Comparison of ENCODE assay signal across 16 cellular contexts in genomic region chr12:110606253-110606611, GRCh38. TPM values are rescaled to one million over a fixed set of nuclear protein-coding genes. Genes with fewer than 3 reads are reported as not detected.
DNase-seq lines count a peak whose midpoint lies in the region; ATAC-seq and TF ChIP-seq lines count a peak whose summit lies in the region.
"Had no signal": no experiment of that assay in that cellular context is flagged by ENCODE, and none has a peak within 500 bp of the region (broad histone marks: within the 10 kb centered on the region; RNA-seq: fewer than 3 reads in every experiment).

No MANE protein-coding gene starts in this region.

- H3K4me1 ChIP-seq in BLaER1 (peaks cover 28% of the 10 kb centered on the region), lower lobe of right lung (no peaks in the 10 kb centered on the region), smooth muscle cell (ENCODE audit: low read depth) (no peaks in the 10 kb centered on the region)
- H3K4me1 ChIP-seq: breast epithelium had no signal

- no peaks in the 10 kb centered on the region for H3K27me3 Mint-ChIP-seq in activated CD4-positive, alpha-beta memory T cell treated with anti-CD3 and anti-CD28 coated beads, Interleukin-2, amount 10 ng/mL, durations not matched to agents 7 days and 5 days

- peaks cover 14% of the 10 kb centered on the region for H3K4me1 Mint-ChIP-seq in activated CD4-positive, alpha-beta memory T cell treated with anti-CD3 and anti-CD28 coated beads, Interleukin-2, amount 10 ng/mL, durations not matched to agents 7 days and 5 days

- intact Hi-C loops in lower lobe of right lung (cut with DNase I): no loop called here

- no peaks in the 10 kb centered on the region for H3K9me3 ChIP-seq in BLaER1
- no peaks in the 10 kb centered on the region for H3K9me3 ChIP-seq in lower lobe of right lung
- no peaks in the 10 kb centered on the region for H3K9me3 ChIP-seq in smooth muscle cell (replicated peaks; ENCODE audit: low read depth)
- H3K9me3 ChIP-seq: breast epithelium had no signal

- no peaks in the 10 kb centered on the region for H3K79me2 ChIP-seq in smooth muscle cell (ENCODE audit: low read depth)

- no peaks in the 10 kb centered on the region for H4K20me1 ChIP-seq in BLaER1
- H4K20me1 ChIP-seq in smooth muscle cell (ENCODE audit: low read depth): no peaks in the 10 kb centered on the region

- H3K4me3 ChIP-seq in BLaER1 (peak overlapping the region; percentile 59), GM12864 (ENCODE audit: low read depth, low read length) (peak overlapping the region; percentile 42), lower lobe of right lung (peak overlapping the region; percentile 22), smooth muscle cell (no peak overlapping the region)

- no peaks in the 10 kb centered on the region for H3K9me3 Mint-ChIP-seq in activated CD4-positive, alpha-beta memory T cell treated with anti-CD3 and anti-CD28 coated beads, Interleukin-2, amount 10 ng/mL, durations not matched to agents 7 days and 5 days

- no peaks in the 10 kb centered on the region for H3K36me3 ChIP-seq in BLaER1
- no peaks in the 10 kb centered on the region for H3K36me3 ChIP-seq in lower lobe of right lung
- H3K36me3 ChIP-seq in smooth muscle cell (ENCODE audit: low read depth): no peaks in the 10 kb centered on the region
- H3K36me3 ChIP-seq: breast epithelium had no signal

- H3K36me3 Mint-ChIP-seq in activated CD4-positive, alpha-beta memory T cell treated with anti-CD3 and anti-CD28 coated beads, Interleukin-2, amount 10 ng/mL, durations not matched to agents 7 days and 5 days (ENCODE audit: low read depth): no peaks in the 10 kb centered on the region

- H3K4me2 ChIP-seq in BLaER1: peak overlapping the region; percentile 73
- no peak overlapping the region for H3K4me2 ChIP-seq in smooth muscle cell

- H3K27me3 ChIP-seq in BLaER1 (no peaks in the 10 kb centered on the region), lower lobe of right lung (ENCODE audit: low read depth) (no peaks in the 10 kb centered on the region), smooth muscle cell (ENCODE audit: low read depth) (no peaks in the 10 kb centered on the region)
- H3K27me3 ChIP-seq: breast epithelium had no signal

- ATAC-seq in lower lobe of right lung: no peak
- ATAC-seq: Panc1 had no signal

- CTCF ChIA-PET in activated CD4-positive, alpha-beta memory T cell treated with anti-CD3 and anti-CD28 coated beads, Interleukin-2, amount 10 ng/mL, durations not matched to agents 7 days and 5 days (lab: Charles Lee): interaction anchor here (0.6 to 2.6 kb wide), 13 partner anchors 8 to 156 kb away, joined by 3 to 14 read pairs (median 5); partner anchors contain the start of genes ARPC3, FAM216A, GPN3 and TCTN1

- H3K27ac ChIP-seq in BLaER1 (peak overlapping the region; percentile 84), lower lobe of right lung (peak overlapping the region; percentile 73), smooth muscle cell (ENCODE audit: low read depth) (no peak overlapping the region)
- H3K27ac ChIP-seq: breast epithelium had no signal

- H3F3A ChIP-seq in smooth muscle cell (ENCODE audit: low read depth): no peaks in the 10 kb centered on the region

- H3K27ac Mint-ChIP-seq in activated CD4-positive, alpha-beta memory T cell treated with anti-CD3 and anti-CD28 coated beads, Interleukin-2, amount 10 ng/mL, durations not matched to agents 7 days and 5 days: peak overlapping the region; percentile 67

- in situ Hi-C loops in GM13976 (cut with MboI; ENCODE audit: low sequenced_read_pairs, unreplicated experiment): loop anchor here (10.0 kb wide), 1 partner anchor 279 kb away; no protein-coding TSS in a partner anchor

- WGBS in smooth muscle cell (ENCODE audit: low lambda C conversion rate): 92% methylated on average over 8 of the region's 8 CpGs

- POLR2A ChIA-PET in activated CD4-positive, alpha-beta memory T cell treated with anti-CD3 and anti-CD28 coated beads, Interleukin-2, amount 10 ng/mL, durations not matched to agents 7 days and 5 days (lab: Charles Lee): interaction anchor here (1.0 to 1.4 kb wide), 5 partner anchors 7 to 138 kb away, joined by 4 to 6 read pairs (median 5); partner anchors contain the start of genes FAM216A, GPN3 and TCTN1

- no peak for TF ChIP-seq CTCF in GM12864 (IDR thresholded peaks at IDR 0.05; ENCODE audit: low read depth, low read length, missing control alignments)
- TF ChIP-seq CTCF in lower lobe of right lung (IDR thresholded peaks at IDR 0.05): no peak
- no peak for TF ChIP-seq CTCF in smooth muscle cell (IDR thresholded peaks at IDR 0.05; ENCODE audit: borderline replicate concordance, insufficient read depth, poor library complexity, severe bottlenecking)
- TF ChIP-seq CTCF in GM13976 (IDR thresholded peaks at IDR 0.05; ENCODE audit: borderline replicate concordance, control extremely low read depth, extremely low read depth, insufficient read depth, missing control alignments): no peak

- DNase-seq in GM12864 (ENCODE audit: low read depth) (no peak), lower lobe of right lung (no peak), foreskin melanocyte (no peak), DMS114 treated with DMSO at 0.1 percent for 48 hours (lab: John Stamatoyannopoulos, UW; ENCODE audit: unreplicated experiment) (no peak), smooth muscle cell (lab: John Stamatoyannopoulos, UW; ENCODE audit: unreplicated experiment) (no peak), GM13976 (ENCODE audit: low spot score) (no peak)
- no peak for DNase-seq in activated CD4-positive, alpha-beta memory T cell treated with anti-CD3 and anti-CD28 coated beads, Interleukin-2, amount 10 ng/mL, durations not matched to agents 7 days and 5 days
- DNase-seq: activated CD8-positive, alpha-beta memory T cell treated with anti-CD3 and anti-CD28 coated beads, Interleukin-2, amount 50 U/mL, for 4 hours; NCI-H1092; NCI-H446 treated with DMSO at 0.1 percent for 48 hours; posterior cingulate gyrus; stimulated activated CD4-positive, alpha-beta T cell treated with anti-CD3 and anti-CD28 coated beads, Interleukin-2, amount 100 ng/mL, for 24 hours; stimulated activated naive CD4-positive, alpha-beta T cell treated with Interleukin-2 at 50 U/mL for 16 hours had no signal

- no peak overlapping the region for H2AFZ ChIP-seq in smooth muscle cell (ENCODE audit: low read depth)

- peak overlapping the region; percentile 76 for H3K9ac ChIP-seq in BLaER1
- no peak overlapping the region for H3K9ac ChIP-seq in smooth muscle cell (ENCODE audit: low read depth)

- H3K4me3 Mint-ChIP-seq in activated CD4-positive, alpha-beta memory T cell treated with anti-CD3 and anti-CD28 coated beads, Interleukin-2, amount 10 ng/mL, durations not matched to agents 7 days and 5 days: peak overlapping the region; percentile 77

RNA-seq across cellular contexts. Expression of gene TCTN1, which starts 7.7 kb away (rescaled TPM):
- 1 to 10 TPM; 2.6 to 3.4 TPM for total RNA-seq in activated CD4-positive, alpha-beta memory T cell treated with anti-CD3 and anti-CD28 coated beads, Interleukin-2, amount 10 ng/mL, durations not matched to agents 7 days and 5 days
- total RNA-seq in lower lobe of right lung (40.1 TPM), smooth muscle cell (26.4 and 28.4 TPM in 2 replicates)
- 22.5 and 26.2 TPM in 2 replicates for polyA plus RNA-seq in smooth muscle cell

RNA-seq across cellular contexts. Expression of gene PPTC7, which starts 23.1 kb away (rescaled TPM):
- 10 to 100 TPM; 31.5 to 31.8 TPM for total RNA-seq in activated CD4-positive, alpha-beta memory T cell treated with anti-CD3 and anti-CD28 coated beads, Interleukin-2, amount 10 ng/mL, durations not matched to agents 7 days and 5 days
- total RNA-seq in lower lobe of right lung: 23.6 TPM
- total RNA-seq in smooth muscle cell: 8.9 and 9.4 TPM in 2 replicates
- 3.6 and 4.5 TPM in 2 replicates for polyA plus RNA-seq in smooth muscle cell
